ENCODE assay signal across 29 cellular contexts in genomic region chr14:64620910-64621309, GRCh38.
"Had no signal": no experiment of that assay in that cellular context is flagged by ENCODE, and none has a peak within 500 bp of the region (broad histone marks: within the 10 kb centered on the region; RNA-seq: fewer than 3 reads in every experiment).

No MANE protein-coding gene starts in this region.

- FAIRE-seq: K562 had no signal

- H3K9me3 Mint-ChIP-seq: T-helper 2 cell treated with Interferon-gamma antibody and Interleukin-4, amounts not matched to agents 5 μg/mL and 100 μg/mL, for 36 hours had no signal

- H3K36me3 ChIP-seq: adrenal gland, SJCRH30 had no signal

- H3K36me3 Mint-ChIP-seq: activated naive CD8-positive, alpha-beta T cell; WTC11 had no signal

- H3K4me3 Mint-ChIP-seq: activated CD8-positive, alpha-beta T cell treated with anti-CD3 and anti-CD28 coated beads, Interleukin-2, amount 10 ng/mL, durations not matched to agents 7 days and 5 days; activated naive CD8-positive, alpha-beta T cell; T-helper 2 cell treated with Interferon-gamma antibody and Interleukin-4, amounts not matched to agents 5 μg/mL and 100 μg/mL, for 36 hours; WTC11 had no signal

- H3K27me3 ChIP-seq: adrenal gland, SJCRH30 had no signal

- H3K9me3 ChIP-seq: adrenal gland, SJCRH30, SK-N-SH had no signal

- H3K4me1 ChIP-seq: adrenal gland, SJCRH30 had no signal

- H3K27ac Mint-ChIP-seq: activated CD8-positive, alpha-beta T cell treated with anti-CD3 and anti-CD28 coated beads, Interleukin-2, amount 10 ng/mL, durations not matched to agents 7 days and 5 days; activated naive CD8-positive, alpha-beta T cell; T-helper 2 cell treated with Interferon-gamma antibody and Interleukin-4, amounts not matched to agents 5 μg/mL and 100 μg/mL, for 36 hours; WTC11 had no signal

- DNase-seq: activated CD4-positive, alpha-beta T cell treated with anti-CD3 and anti-CD28 coated beads for 48 hours; activated CD4-positive, alpha-beta T cell treated with anti-CD3 and anti-CD28 coated beads, Interleukin-2, amount 50 U/mL, for 4 hours; activated CD4-positive, CD25-positive, alpha-beta regulatory T cell treated with anti-CD3 and anti-CD28 coated beads, Interleukin-2, amount 50 U/mL, for 72 hours; activated CD8-positive, alpha-beta memory T cell treated with anti-CD3 and anti-CD28 coated beads, Interleukin-2, amount 50 U/mL, for 48 hours; activated CD8-positive, alpha-beta T cell treated with anti-CD3 and anti-CD28 coated beads, Interleukin-2, amount 10 ng/mL, durations not matched to agents 7 days and 5 days; activated effector memory CD4-positive, alpha-beta T cell treated with Interleukin-2 at 50 U/mL for 16 hours; activated naive CD4-positive, alpha-beta T cell; activated T-cell treated with anti-CD3 and anti-CD28 coated beads, Interleukin-2, amount 50 U/mL, for 1 hour; anterior cingulate cortex; Karpas-422; NCI-H1092; NCI-H1417; NCI-H2029; NCI-H2107; NCI-H2171 treated with DMSO at 0.1 percent for 48 hours; NCI-H226; NCI-H526 treated with DMSO at 0.1 percent for 48 hours; NCI-H82; Right ventricle myocardium superior; RPMI8226; SJCRH30; SK-N-SH; SW 1271 had no signal

- H3K4me3 ChIP-seq: adrenal gland, K562, SJCRH30 had no signal

- ATAC-seq: activated CD8-positive, alpha-beta T cell treated with anti-CD3 and anti-CD28 coated beads, Interleukin-2, amount 10 ng/mL, durations not matched to agents 7 days and 5 days; K562; Panc1; WTC11 had no signal

- H3K27ac ChIP-seq: adrenal gland, SJCRH30 had no signal
